In genomic region chr2:145910416-145910815, GRCh38 we compare ENCODE assay signal across 17 cellular contexts.
DNase-seq lines count a peak whose midpoint lies in the region; ATAC-seq and TF ChIP-seq lines count a peak whose summit lies in the region.
"Had no signal": no experiment of that assay in that cellular context is flagged by ENCODE, and none has a peak within 500 bp of the region (broad histone marks: within the 10 kb centered on the region; RNA-seq: fewer than 3 reads in every experiment).

No MANE protein-coding gene starts in this region.

- H3K9me2 ChIP-seq in SK-N-SH, result no peaks in the 10 kb centered on the region

- H3K4ac ChIP-seq in neuronal stem cell (ENCODE audit: low read length), result no peak overlapping the region

- H3K27ac Mint-ChIP-seq in naive B cell, result peak overlapping the region in 1 of 6 donors; percentile 34
- H3K27ac Mint-ChIP-seq: activated naive CD8-positive, alpha-beta T cell treated with anti-CD3 and anti-CD28 coated beads, Interleukin-2, amount 50 U/mL, for 24 hours; stimulated activated effector memory CD8-positive, alpha-beta T cell treated with anti-CD3 and anti-CD28 coated beads, Interleukin-12 subunit alpha, Interleukin-12 subunit beta, amount 100 ng/mL, for 72 hours had no signal

- H3K9me3 Mint-ChIP-seq in naive B cell, result no peaks in the 10 kb centered on the region
- H3K9me3 Mint-ChIP-seq: activated naive CD8-positive, alpha-beta T cell treated with anti-CD3 and anti-CD28 coated beads, Interleukin-2, amount 50 U/mL, for 24 hours had no signal

- H3K27me3 ChIP-seq in neuronal stem cell (ENCODE audit: control insufficient read depth in 3 of 3, insufficient read depth in 3 of 3, low read depth in 1 of 3, low read length in 3 of 3) (no peaks in the 10 kb centered on the region), SK-N-SH (ENCODE audit: insufficient read depth) (no peaks in the 10 kb centered on the region)
- H3K27me3 ChIP-seq: Peyer's patch had no signal

- H2AFZ ChIP-seq in neuronal stem cell (ENCODE audit: low read length) (no peak overlapping the region), SK-N-SH (ENCODE audit: low read depth) (no peak overlapping the region)

- WGBS in neuronal stem cell (ENCODE audit: extremely low coverage in 2 of 2, insufficient read length in 2 of 2, insufficient replicate concordance in 1 of 2), 2 donors, result no CpG with 5 or more reads among the region's 4 CpGs
- WGBS in SK-N-SH (ENCODE audit: low lambda C conversion rate), result 75% methylated on average over 4 of the region's 4 CpGs

- no peak for TF ChIP-seq EP300 in SK-N-SH (IDR thresholded peaks at IDR 0.05; ENCODE audit: borderline replicate concordance in 1 of 2, low read depth in 1 of 2, low read length in 1 of 2)

- no peak overlapping the region for H2BK15ac ChIP-seq in neuronal stem cell (ENCODE audit: low read length)

- no peak for TF ChIP-seq CTCF in SK-N-SH (IDR thresholded peaks at IDR 0.05)

- H3K14ac ChIP-seq in neuronal stem cell (ENCODE audit: low read length), result no peak overlapping the region

- POLR2A ChIA-PET in SK-N-SH (lab: Yijun Ruan, JAX), result no interaction called here

- H3K27me3 Mint-ChIP-seq in naive B cell, result no peaks in the 10 kb centered on the region
- H3K27me3 Mint-ChIP-seq: activated naive CD8-positive, alpha-beta T cell treated with anti-CD3 and anti-CD28 coated beads, Interleukin-2, amount 50 U/mL, for 24 hours had no signal

- no peak overlapping the region for H2AK5ac ChIP-seq in neuronal stem cell (ENCODE audit: low read depth, low read length)

- H3K23ac ChIP-seq in neuronal stem cell (ENCODE audit: low read depth, low read length, poor library complexity), result no peak overlapping the region

- no peaks in the 10 kb centered on the region for H3K79me1 ChIP-seq in neuronal stem cell (ENCODE audit: low read depth, low read length)

- DNase-seq in naive B cell (no peak), cerebellar cortex (ENCODE audit: low spot score) (no peak), neuronal stem cell (ENCODE audit: low spot score) (no peak), SK-N-SH (no peak)
- DNase-seq: activated CD4-positive, alpha-beta T cell treated with anti-CD3 and anti-CD28 coated beads for 1 hour; activated naive CD8-positive, alpha-beta T cell treated with anti-CD3 and anti-CD28 coated beads, Interleukin-2, amount 50 U/mL, for 24 hours; NCI-H1417; NCI-H226; Peyer's patch; stimulated activated CD4-positive, alpha-beta T cell treated with anti-CD3 and anti-CD28 coated beads, Interleukin-4, amount 100 ng/mL, for 1 hour; T-helper 1 cell had no signal

- peaks cover 3 to 5% (median 4%) of the 10 kb centered on the region in 3 donors for H3K4me1 Mint-ChIP-seq in naive B cell
- H3K4me1 Mint-ChIP-seq: activated naive CD8-positive, alpha-beta T cell treated with anti-CD3 and anti-CD28 coated beads, Interleukin-2, amount 50 U/mL, for 24 hours; stimulated activated effector memory CD8-positive, alpha-beta T cell treated with anti-CD3 and anti-CD28 coated beads, Interleukin-12 subunit alpha, Interleukin-12 subunit beta, amount 100 ng/mL, for 72 hours had no signal

- H3K27ac ChIP-seq in neuronal stem cell (replicated peaks; ENCODE audit: low read length) (no peak overlapping the region), SK-N-SH (ENCODE audit: low read depth in 2 of 2, low read length in 1 of 2) (no peak overlapping the region)
- H3K27ac ChIP-seq: epithelial cell of prostate, Peyer's patch had no signal

- no peak overlapping the region for H2BK5ac ChIP-seq in neuronal stem cell (ENCODE audit: low read length)

- H3K9ac ChIP-seq in neuronal stem cell (ENCODE audit: low read depth, low read length, poor library complexity), result no peak overlapping the region
- H3K9ac ChIP-seq in SK-N-SH, result no peak overlapping the region

- H3F3A ChIP-seq in SK-N-SH (replicated peaks; ENCODE audit: insufficient read depth), result no peaks in the 10 kb centered on the region

- H2BK120ac ChIP-seq in neuronal stem cell (ENCODE audit: low read depth, low read length), result no peak overlapping the region

- H3K4me3 ChIP-seq in neuronal stem cell (ENCODE audit: low read length in 2 of 2) (no peak overlapping the region), SK-N-SH (ENCODE audit: low read depth in 2 of 2, low read length in 1 of 2) (no peak overlapping the region)
- H3K4me3 ChIP-seq: Peyer's patch had no signal

- no peaks in the 10 kb centered on the region for H3K36me3 Mint-ChIP-seq in naive B cell
- H3K36me3 Mint-ChIP-seq: stimulated activated effector memory CD8-positive, alpha-beta T cell treated with anti-CD3 and anti-CD28 coated beads, Interleukin-12 subunit alpha, Interleukin-12 subunit beta, amount 100 ng/mL, for 72 hours had no signal

- peak; percentile 86 for ATAC-seq in GM18907 (IDR thresholded peaks at IDR 0.05; ENCODE audit: unreplicated experiment)
- peak; percentile 69 for ATAC-seq in GM21825 (IDR thresholded peaks at IDR 0.05; ENCODE audit: unreplicated experiment)
- peak; percentile 63 for ATAC-seq in HG03378 (IDR thresholded peaks at IDR 0.05; ENCODE audit: unreplicated experiment)
- ATAC-seq in naive B cell (ENCODE audit: low read depth in 2 of 2), result peak; percentile 30 to 43
- no peak for ATAC-seq in GM19455 (IDR thresholded peaks at IDR 0.05; ENCODE audit: unreplicated experiment)
- ATAC-seq: activated naive CD8-positive, alpha-beta T cell treated with anti-CD3 and anti-CD28 coated beads, Interleukin-2, amount 50 U/mL, for 24 hours; stimulated activated effector memory CD8-positive, alpha-beta T cell treated with anti-CD3 and anti-CD28 coated beads, Interleukin-12 subunit alpha, Interleukin-12 subunit beta, amount 100 ng/mL, for 72 hours had no signal

- no peak overlapping the region for H2BK12ac ChIP-seq in neuronal stem cell (ENCODE audit: low read length)

- H3K4me1 ChIP-seq in neuronal stem cell (ENCODE audit: control insufficient read depth in 2 of 2, insufficient read depth in 1 of 2, low read depth in 1 of 2, low read length in 2 of 2) (peaks cover 0 to 2% of the 10 kb centered on the region in 2 donors), SK-N-SH (ENCODE audit: control insufficient read depth in 1 of 2, insufficient read depth in 2 of 2, low read depth in 1 of 2, low read length in 1 of 2) (no peaks in the 10 kb centered on the region)
- H3K4me1 ChIP-seq: Peyer's patch had no signal

- no peak overlapping the region for H3K4me3 Mint-ChIP-seq in naive B cell
- H3K4me3 Mint-ChIP-seq: activated naive CD8-positive, alpha-beta T cell treated with anti-CD3 and anti-CD28 coated beads, Interleukin-2, amount 50 U/mL, for 24 hours; stimulated activated effector memory CD8-positive, alpha-beta T cell treated with anti-CD3 and anti-CD28 coated beads, Interleukin-12 subunit alpha, Interleukin-12 subunit beta, amount 100 ng/mL, for 72 hours had no signal

- no peak overlapping the region for H4K8ac ChIP-seq in neuronal stem cell (ENCODE audit: low read depth, low read length)

- no peak overlapping the region for H4K91ac ChIP-seq in neuronal stem cell (ENCODE audit: low read depth, low read length, poor library complexity)

- no peak overlapping the region for H3K18ac ChIP-seq in neuronal stem cell (ENCODE audit: low read length)

- H4K20me1 ChIP-seq in SK-N-SH (ENCODE audit: insufficient read depth), result no peaks in the 10 kb centered on the region

- CTCF ChIA-PET in SK-N-SH (lab: Yijun Ruan, JAX), result interaction anchor here (1.0 to 1.3 kb wide), 2 partner anchors 8 to 10 kb away, joined by 3 to 4 read pairs; no protein-coding TSS in a partner anchor

- TF ChIP-seq RAD21 in SK-N-SH (IDR thresholded peaks at IDR 0.05; ENCODE audit: low read length), result no peak

- H3K36me3 ChIP-seq in neuronal stem cell (replicated peaks in 1 of 2; ENCODE audit: control insufficient read depth in 2 of 2, insufficient read depth in 2 of 2, low read length in 2 of 2) (no peaks in the 10 kb centered on the region), SK-N-SH (replicated peaks in 1 of 2; ENCODE audit: control insufficient read depth in 1 of 2, insufficient read depth in 2 of 2, low read length in 1 of 2) (no peaks in the 10 kb centered on the region)
- H3K36me3 ChIP-seq: Peyer's patch had no signal

- H3K4me2 ChIP-seq in neuronal stem cell (ENCODE audit: insufficient read depth, low read length, poor library complexity, severe bottlenecking) (no peak overlapping the region), SK-N-SH (no peak overlapping the region)

- H3K79me2 ChIP-seq in SK-N-SH (ENCODE audit: insufficient read depth), result no peaks in the 10 kb centered on the region

- H3K9me3 ChIP-seq in neuronal stem cell (replicated peaks in 1 of 2; ENCODE audit: control insufficient read depth in 2 of 2, insufficient read depth in 1 of 2, low read depth in 1 of 2, low read length in 2 of 2), result no peaks in the 10 kb centered on the region
- no peaks in the 10 kb centered on the region for H3K9me3 ChIP-seq in SK-N-SH
- H3K9me3 ChIP-seq: Peyer's patch had no signal

TF ChIP-seq in SK-N-SH, 30 proteins besides CTCF, POLR2A, EP300 and RAD21 (continues in another document):
- TF ChIP-seq YY1 (IDR thresholded peaks at IDR 0.05; ENCODE audit: low read depth), result no peak
- no peak for TF ChIP-seq MAX (IDR thresholded peaks at IDR 0.05; ENCODE audit: low read depth)
- no peak for TF ChIP-seq FOXM1 (IDR thresholded peaks at IDR 0.05; ENCODE audit: low read depth)
- TF ChIP-seq GATA2 (CRISPR knock-in tag; IDR thresholded peaks at IDR 0.05), result no peak
- TF ChIP-seq ZBTB33 (IDR thresholded peaks at IDR 0.05; ENCODE audit: borderline replicate concordance, low read depth), result no peak
- no peak for TF ChIP-seq RCOR1 (IDR thresholded peaks at IDR 0.05; ENCODE audit: low read length)
